Comparison of ENCODE assay signal across 8 cellular contexts in genomic region chr18:48412339-48412929, GRCh38. TPM values are rescaled to one million over a fixed set of nuclear protein-coding genes. Genes with fewer than 3 reads are reported as not detected.
DNase-seq lines count a peak whose midpoint lies in the region; ATAC-seq and TF ChIP-seq lines count a peak whose summit lies in the region.

No MANE protein-coding gene starts in this region.

- peaks cover 42% of the 10 kb centered on the region for H3K27me3 ChIP-seq in AG04450 (ENCODE audit: control insufficient read depth, insufficient read depth, low read length)

- no peak overlapping the region for H3K27ac ChIP-seq in AG04450 (ENCODE audit: low read depth, low read length)

- H3K36me3 Mint-ChIP-seq in activated CD4-positive, alpha-beta T cell treated with anti-CD3 and anti-CD28 coated beads, Interleukin-2, amount 10 ng/mL, durations not matched to agents 24 days and 14 days (ENCODE audit: low read depth) = no peaks in the 10 kb centered on the region
- H3K36me3 Mint-ChIP-seq in glutamatergic neuron (ENCODE audit: unreplicated experiment) = peaks cover under 1% of the 10 kb centered on the region

- POLR2A ChIA-PET in AG04450 (lab: Yijun Ruan, JAX) = no interaction called here
- POLR2A ChIA-PET in GM10248 (lab: Yijun Ruan, JAX) = no interaction called here

- H3K4me3 Mint-ChIP-seq in activated CD4-positive, alpha-beta T cell treated with anti-CD3 and anti-CD28 coated beads, Interleukin-2, amount 10 ng/mL, durations not matched to agents 24 days and 14 days = no peak overlapping the region
- H3K4me3 Mint-ChIP-seq in glutamatergic neuron (ENCODE audit: unreplicated experiment) = no peak overlapping the region
- no peak overlapping the region for H3K4me3 Mint-ChIP-seq in stimulated activated naive CD8-positive, alpha-beta T cell treated with anti-CD3 and anti-CD28 coated beads, Interleukin-15, amount 100 ng/mL, for 72 hours

- ATAC-seq in stimulated activated naive CD8-positive, alpha-beta T cell treated with anti-CD3 and anti-CD28 coated beads, Interleukin-15, amount 100 ng/mL, for 72 hours = peak; percentile 36
- no peak for ATAC-seq in GM18498 (IDR thresholded peaks at IDR 0.05; ENCODE audit: unreplicated experiment)

- H3K27ac Mint-ChIP-seq in activated CD4-positive, alpha-beta T cell treated with anti-CD3 and anti-CD28 coated beads, Interleukin-2, amount 10 ng/mL, durations not matched to agents 24 days and 14 days = no peak overlapping the region
- H3K27ac Mint-ChIP-seq in glutamatergic neuron (ENCODE audit: unreplicated experiment) = no peak overlapping the region
- no peak overlapping the region for H3K27ac Mint-ChIP-seq in stimulated activated naive CD8-positive, alpha-beta T cell treated with anti-CD3 and anti-CD28 coated beads, Interleukin-15, amount 100 ng/mL, for 72 hours

- H3K27me3 Mint-ChIP-seq in activated CD4-positive, alpha-beta T cell treated with anti-CD3 and anti-CD28 coated beads, Interleukin-2, amount 10 ng/mL, durations not matched to agents 24 days and 14 days = peaks cover 74% of the 10 kb centered on the region
- peaks cover 15% of the 10 kb centered on the region for H3K27me3 Mint-ChIP-seq in glutamatergic neuron (ENCODE audit: unreplicated experiment)
- peaks cover 81% of the 10 kb centered on the region for H3K27me3 Mint-ChIP-seq in stimulated activated naive CD8-positive, alpha-beta T cell treated with anti-CD3 and anti-CD28 coated beads, Interleukin-15, amount 100 ng/mL, for 72 hours

- no peak overlapping the region for H3K4me3 ChIP-seq in AG04450 (ENCODE audit: low read depth, low read length)

- CTCF ChIA-PET in AG04450 (lab: Charles Lee) = interaction anchor here (0.6 to 1.1 kb wide), 6 partner anchors 16 to 307 kb away, joined by 3 to 4 read pairs (median 3); no protein-coding TSS in a partner anchor
- CTCF ChIA-PET in GM10248 (lab: Yijun Ruan, JAX) = interaction anchor here (1.0 to 2.3 kb wide), 4 partner anchors 12 to 106 kb away, joined by 3 to 8 read pairs (median 5); no protein-coding TSS in a partner anchor

- TF ChIP-seq CTCF in AG04450 (IDR thresholded peaks at IDR 0.05; ENCODE audit: low read depth, low read length) (peak; percentile 79), GM10248 (IDR thresholded peaks at IDR 0.05; ENCODE audit: control extremely low read depth, extremely low read depth, low read depth, missing control alignments) (peak; percentile 50), glutamatergic neuron (IDR thresholded peaks at IDR 0.05; ENCODE audit: partially characterized antibody, unreplicated experiment) (peak; percentile 75)

- no peaks in the 10 kb centered on the region; the same call in 1 of the 2 replicates for H3K9me3 ChIP-seq in AG04450 (ENCODE audit: control insufficient read depth, insufficient read depth, low read length)

- no peaks in the 10 kb centered on the region for H3K9me3 Mint-ChIP-seq in activated CD4-positive, alpha-beta T cell treated with anti-CD3 and anti-CD28 coated beads, Interleukin-2, amount 10 ng/mL, durations not matched to agents 24 days and 14 days
- peaks cover 8% of the 10 kb centered on the region for H3K9me3 Mint-ChIP-seq in glutamatergic neuron (ENCODE audit: unreplicated experiment)
- no peaks in the 10 kb centered on the region for H3K9me3 Mint-ChIP-seq in stimulated activated naive CD8-positive, alpha-beta T cell treated with anti-CD3 and anti-CD28 coated beads, Interleukin-15, amount 100 ng/mL, for 72 hours

- intact Hi-C loops in activated CD4-positive, alpha-beta T cell treated with anti-CD3 and anti-CD28 coated beads, Interleukin-2, amount 10 ng/mL, durations not matched to agents 24 days and 14 days (cut with micrococcal nuclease) = loop anchor here (10.0 kb wide), 1 partner anchor 248 kb away; no protein-coding TSS in a partner anchor

- no peak for DNase-seq in AG04450 (ENCODE audit: low read depth, low spot score)
- peak; percentile 34 for DNase-seq in GM10248 (ENCODE audit: extremely low spot score)
- peak; percentile 21 for DNase-seq in NCI-H1694 (lab: John Stamatoyannopoulos, UW)
- peak; percentile 77 for DNase-seq in activated CD4-positive, alpha-beta T cell treated with anti-CD3 and anti-CD28 coated beads, Interleukin-2, amount 10 ng/mL, durations not matched to agents 24 days and 14 days
- peak; percentile 40 for DNase-seq in glutamatergic neuron
- DNase-seq in stimulated activated naive CD8-positive, alpha-beta T cell treated with anti-CD3 and anti-CD28 coated beads, Interleukin-15, amount 100 ng/mL, for 72 hours = peak; percentile 11 to 20
- DNase-seq in cortex of kidney (lab: John Stamatoyannopoulos, UW) = no peak

- H3K4me1 Mint-ChIP-seq in activated CD4-positive, alpha-beta T cell treated with anti-CD3 and anti-CD28 coated beads, Interleukin-2, amount 10 ng/mL, durations not matched to agents 24 days and 14 days = peaks cover 7% of the 10 kb centered on the region
- H3K4me1 Mint-ChIP-seq in glutamatergic neuron (ENCODE audit: low read depth, unreplicated experiment) = peaks cover 4% of the 10 kb centered on the region
- peaks cover 6% of the 10 kb centered on the region for H3K4me1 Mint-ChIP-seq in stimulated activated naive CD8-positive, alpha-beta T cell treated with anti-CD3 and anti-CD28 coated beads, Interleukin-15, amount 100 ng/mL, for 72 hours

RNA-seq across cellular contexts. Expression of gene ZBTB7C, which starts 3.3 kb away (rescaled TPM):
- polyA plus RNA-seq in AG04450 (2011; rRNA removed) = not detected in 2 replicates
- polyA minus RNA-seq in AG04450 (2011; rRNA and poly(A)+ RNA removed) = 0.13 TPM in 1 of 2 replicates, not detected in the other
- 0.56 and 0.64 TPM in 2 replicates for total RNA-seq in activated CD4-positive, alpha-beta T cell treated with anti-CD3 and anti-CD28 coated beads, Interleukin-2, amount 10 ng/mL, durations not matched to agents 24 days and 14 days
- total RNA-seq in glutamatergic neuron (ENCODE audit: unreplicated experiment) = 10.6 TPM

Comparison
In these comparisons a context has a peak if more than half of its experiments do, and no peak if none do; other contexts are left out.
1. DNase-seq: peak in GM10248 (single experiment), NCI-H1694 (single experiment), activated CD4-positive, alpha-beta T cell treated with anti-CD3 and anti-CD28 coated beads, Interleukin-2, amount 10 ng/mL, durations not matched to agents 24 days and 14 days (single experiment), glutamatergic neuron (single experiment) and stimulated activated naive CD8-positive, alpha-beta T cell treated with anti-CD3 and anti-CD28 coated beads, Interleukin-15, amount 100 ng/mL, for 72 hours (2 of 2); none in AG04450 (single experiment) and cortex of kidney (single experiment).
2. Peak in every context shown above with its lines, with median percentiles within 50 percentile points of each other: CTCF ChIP-seq.